Comparison of ENCODE assay signal across 1 cellular context in the genomic region with DNA sequence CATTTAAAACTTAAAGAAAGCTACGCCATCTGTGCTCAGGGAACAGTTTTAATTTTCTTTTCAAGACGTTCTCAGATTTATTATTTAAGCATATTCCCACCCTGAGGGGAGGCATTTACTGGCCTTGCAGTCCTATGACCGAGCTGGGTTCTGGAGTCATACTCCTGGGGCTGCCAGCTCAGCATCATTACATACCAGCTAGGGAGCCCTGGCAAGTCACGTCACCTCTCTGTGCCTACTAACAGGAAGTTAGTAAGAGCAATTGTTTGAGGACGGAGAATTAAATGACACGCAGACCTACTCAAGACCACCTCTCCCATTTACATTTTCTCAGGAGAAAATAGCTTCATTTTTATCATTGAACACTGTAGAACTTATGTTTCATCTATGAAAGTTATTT.
TF ChIP-seq lines count a peak whose summit lies in the region.

No MANE protein-coding gene starts in this region.

TF ChIP-seq in IMR-90, 13 proteins besides CTCF, POLR2A, EP300 and RAD21:
- TF ChIP-seq BHLHE40 (IDR thresholded peaks at IDR 0.05; ENCODE audit: low read depth, low read length) (no peak), FOS (IDR thresholded peaks at IDR 0.05; ENCODE audit: low read depth, low read length) (no peak), MAZ (IDR thresholded peaks at IDR 0.05; ENCODE audit: borderline replicate concordance, low read depth, low read length) (no peak), MAFK (IDR thresholded peaks at IDR 0.05; ENCODE audit: low read depth, low read length) (peak; percentile 39; the same call in 1 of the 2 replicates)
- TF ChIP-seq, protein P1, sequence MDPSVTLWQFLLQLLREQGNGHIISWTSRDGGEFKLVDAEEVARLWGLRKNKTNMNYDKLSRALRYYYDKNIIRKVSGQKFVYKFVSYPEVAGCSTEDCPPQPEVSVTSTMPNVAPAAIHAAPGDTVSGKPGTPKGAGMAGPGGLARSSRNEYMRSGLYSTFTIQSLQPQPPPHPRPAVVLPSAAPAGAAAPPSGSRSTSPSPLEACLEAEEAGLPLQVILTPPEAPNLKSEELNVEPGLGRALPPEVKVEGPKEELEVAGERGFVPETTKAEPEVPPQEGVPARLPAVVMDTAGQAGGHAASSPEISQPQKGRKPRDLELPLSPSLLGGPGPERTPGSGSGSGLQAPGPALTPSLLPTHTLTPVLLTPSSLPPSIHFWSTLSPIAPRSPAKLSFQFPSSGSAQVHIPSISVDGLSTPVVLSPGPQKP (IDR thresholded peaks at IDR 0.05; ENCODE audit: borderline replicate concordance, low read depth, low read length) = no peak
